Comparison of ENCODE assay signal across 23 cellular contexts in genomic region chr1:161782886-161783285, GRCh38.
"Had no signal": no experiment of that assay in that cellular context is flagged by ENCODE, and none has a peak within 500 bp of the region (broad histone marks: within the 10 kb centered on the region; RNA-seq: fewer than 3 reads in every experiment).

No MANE protein-coding gene starts in this region.

- H3K4me3 Mint-ChIP-seq: immature natural killer cell; natural killer cell; stimulated activated naive B cell treated with anti-CD40 and anti-IgM and Interleukin-4, amounts not matched to agents 10 μg/mL and 1 μg/mL and 100 μg/mL, for 72 hours; type B pancreatic cell had no signal

- H3K27me3 Mint-ChIP-seq: stimulated activated naive B cell treated with anti-CD40 and anti-IgM and Interleukin-4, amounts not matched to agents 10 μg/mL and 1 μg/mL and 100 μg/mL, for 72 hours; type B pancreatic cell had no signal

- H3K27ac Mint-ChIP-seq: natural killer cell; stimulated activated naive B cell treated with anti-CD40 and anti-IgM and Interleukin-4, amounts not matched to agents 10 μg/mL and 1 μg/mL and 100 μg/mL, for 72 hours; type B pancreatic cell had no signal

- H3K9me3 Mint-ChIP-seq: immature natural killer cell; natural killer cell; stimulated activated naive B cell treated with anti-CD40 and anti-IgM and Interleukin-4, amounts not matched to agents 10 μg/mL and 1 μg/mL and 100 μg/mL, for 72 hours; type B pancreatic cell had no signal

- DNase-seq: dorsolateral prefrontal cortex; effector CD4-positive, alpha-beta T cell; hypothalamus; immature natural killer cell; islet precursor cell; kidney glomerular epithelial cell; left colon; left ventricle myocardium inferior; lower lobe of right lung; natural killer cell; occipital lobe; ovary; posterior cingulate gyrus; psoas muscle; right cardiac atrium; sigmoid colon; spleen; stimulated activated CD4-positive, alpha-beta T cell treated with anti-CD3 and anti-CD28 coated beads, Interleukin-4, amount 100 ng/mL, for 4 hours; stimulated activated naive B cell treated with anti-CD40 and anti-IgM and Interleukin-4, amounts not matched to agents 10 μg/mL and 1 μg/mL and 100 μg/mL, for 72 hours; stomach; testis; tibial artery had no signal

- ATAC-seq: left colon; lower lobe of right lung; natural killer cell; psoas muscle; right cardiac atrium; stimulated activated naive B cell treated with anti-CD40 and anti-IgM and Interleukin-4, amounts not matched to agents 10 μg/mL and 1 μg/mL and 100 μg/mL, for 72 hours had no signal
